In genomic region chr3:38925351-38925750, GRCh38 we compare ENCODE assay signal across 24 cellular contexts.
"Had no signal": no experiment of that assay in that cellular context is flagged by ENCODE, and none has a peak within 500 bp of the region (broad histone marks: within the 10 kb centered on the region; RNA-seq: fewer than 3 reads in every experiment).

No MANE protein-coding gene starts in this region.

- H3K27ac ChIP-seq: neural progenitor cell, ovary, parathyroid adenoma, psoas muscle, right lobe of liver, sigmoid colon, stomach, thoracic aorta, thyroid gland, tibial nerve, upper lobe of right lung, uterus had no signal

- FAIRE-seq: small intestine had no signal

- H3K9me3 ChIP-seq: ovary, psoas muscle, right lobe of liver, sigmoid colon, stomach, thoracic aorta, thyroid gland, tibial nerve, upper lobe of right lung, uterus had no signal

- DNase-seq: natural killer cell; occipital lobe; ovary; posterior cingulate gyrus; psoas muscle; right cardiac atrium; right lobe of liver; sigmoid colon; small intestine; stimulated activated CD4-positive, alpha-beta T cell treated with anti-CD3 and anti-CD28 coated beads, Interleukin-15, amount 100 ng/mL, for 24 hours; stimulated activated CD4-positive, alpha-beta T cell treated with anti-CD3 and anti-CD28 coated beads, Interleukin-2, amount 100 ng/mL, for 24 hours; stimulated activated CD4-positive, alpha-beta T cell treated with anti-CD3 and anti-CD28 coated beads, Interleukin-2, amount 100 ng/mL, for 48 hours; stimulated activated CD4-positive, alpha-beta T cell treated with anti-CD3 and anti-CD28 coated beads, Interleukin-4, amount 100 ng/mL, for 24 hours; stimulated activated naive B cell treated with anti-CD40 and anti-IgM and Interleukin-4, amounts not matched to agents 10 μg/mL and 1 μg/mL and 100 μg/mL, for 72 hours; stimulated activated naive CD4-positive, alpha-beta T cell treated with Interleukin-2 at 50 U/mL for 16 hours; stomach; thyroid gland; upper lobe of right lung; uterus had no signal

- ATAC-seq: natural killer cell; psoas muscle; right cardiac atrium; right lobe of liver; stimulated activated effector memory CD8-positive, alpha-beta T cell treated with anti-CD3 and anti-CD28 coated beads, Interleukin-12 subunit alpha, Interleukin-12 subunit beta, amount 100 ng/mL, for 72 hours; stimulated activated naive B cell treated with anti-CD40 and anti-IgM and Interleukin-4, amounts not matched to agents 10 μg/mL and 1 μg/mL and 100 μg/mL, for 72 hours; upper lobe of right lung had no signal

- H3K4me3 ChIP-seq: neural progenitor cell, ovary, psoas muscle, right lobe of liver, sigmoid colon, stomach, thoracic aorta, thyroid gland, tibial nerve, upper lobe of right lung, uterus had no signal

- H3K27me3 ChIP-seq: neural progenitor cell, ovary, right lobe of liver, sigmoid colon, stomach, thyroid gland, tibial nerve, upper lobe of right lung, uterus had no signal

- H3K4me1 ChIP-seq: neural progenitor cell, parathyroid adenoma, psoas muscle, right lobe of liver, sigmoid colon, stomach, thyroid gland, tibial nerve, upper lobe of right lung, uterus had no signal

- H3K36me3 ChIP-seq: neural progenitor cell, ovary, right lobe of liver, sigmoid colon, stomach, thoracic aorta, thyroid gland, tibial nerve, upper lobe of right lung, uterus had no signal
